In genomic region chr19:771332-771785, GRCh38 we compare ENCODE assay signal across 8 cellular contexts.
DNase-seq lines count a peak whose midpoint lies in the region; ATAC-seq and TF ChIP-seq lines count a peak whose summit lies in the region.

No MANE protein-coding gene starts in this region.

- H3K4me3 ChIP-seq in WI38 (ENCODE audit: low read depth, low read length), result no peak overlapping the region
- no peak overlapping the region for H3K4me3 ChIP-seq in fibroblast of mammary gland (ENCODE audit: control insufficient read depth, low read depth, low read length)

- TF ChIP-seq CTCF in WI38 (IDR thresholded peaks at IDR 0.05; ENCODE audit: low read depth, low read length) (peak; percentile 50), fibroblast of mammary gland (conservative IDR thresholded peaks at IDR 0.05; ENCODE audit: control insufficient read depth, insufficient read depth, low read depth, low read length) (peak; percentile 63)

- DNase-seq in COR-L47 (lab: John Stamatoyannopoulos, UW) (peak; percentile 38), HUDEP-2 (lab: John Stamatoyannopoulos, UW; ENCODE audit: unreplicated experiment in 76 of 76) (peak in 61 of 76 experiments; percentile 24 to 85 (median 62)), fibroblast of mammary gland (ENCODE audit: low read depth) (peak; percentile 55), NCI-H774 (lab: John Stamatoyannopoulos, UW) (no peak), amniotic stem cell (lab: John Stamatoyannopoulos, UW) (no peak)
- peak; percentile 15 to 24 for DNase-seq in stimulated activated CD4-positive, alpha-beta T cell treated with anti-CD3 and anti-CD28 coated beads, Interleukin-4, amount 100 ng/mL, for 48 hours (ENCODE audit: low read depth in 2 of 2)

- no peak for ATAC-seq in HG02610 (IDR thresholded peaks at IDR 0.05; ENCODE audit: unreplicated experiment)

Comparison
In these comparisons a context has a peak if more than half of its experiments do, and no peak if none do; other contexts are left out.
1. DNase-seq: peak in COR-L47 (single experiment), HUDEP-2 (61 of 76), fibroblast of mammary gland (single experiment) and stimulated activated CD4-positive, alpha-beta T cell treated with anti-CD3 and anti-CD28 coated beads, Interleukin-4, amount 100 ng/mL, for 48 hours (2 of 2); none in NCI-H774 (single experiment) and amniotic stem cell (single experiment).